In the genomic region with DNA sequence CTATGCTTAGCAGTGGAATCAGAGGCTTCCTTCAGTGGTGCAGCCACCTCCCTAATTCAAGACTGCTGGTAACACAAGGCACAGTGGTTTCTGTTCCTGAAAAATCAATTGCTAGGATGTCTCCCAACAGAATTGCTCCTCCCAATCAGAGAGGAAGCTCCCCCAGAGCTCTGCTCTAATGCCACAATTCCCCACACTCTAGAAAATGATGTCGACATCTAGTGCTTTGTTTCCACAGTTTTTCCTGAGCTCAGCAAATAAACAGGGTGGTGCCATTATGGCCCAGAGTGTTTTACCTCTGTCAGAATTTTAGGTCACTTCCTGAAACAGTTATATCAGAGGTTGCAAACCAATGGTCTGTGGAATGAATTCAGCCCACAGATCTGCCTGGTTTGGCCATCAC, we compare ENCODE assay signal across 17 cellular contexts. TPM values are rescaled to one million over a fixed set of nuclear protein-coding genes. Genes with fewer than 3 reads are reported as not detected.
DNase-seq lines count a peak whose midpoint lies in the region; ATAC-seq and TF ChIP-seq lines count a peak whose summit lies in the region.
"Had no signal": no experiment of that assay in that cellular context is flagged by ENCODE, and none has a peak within 500 bp of the region (broad histone marks: within the 10 kb centered on the region; RNA-seq: fewer than 3 reads in every experiment).

No MANE protein-coding gene starts in this region.

- no peak overlapping the region for H3K4me3 ChIP-seq in left ventricle myocardium inferior
- no peak overlapping the region for H3K4me3 ChIP-seq in brain microvascular endothelial cell (ENCODE audit: low read depth, low read length)
- H3K4me3 ChIP-seq: hepatocyte, Peyer's patch had no signal

- H3K9me3 ChIP-seq in left ventricle myocardium inferior (replicated peaks) = no peaks in the 10 kb centered on the region
- H3K9me3 ChIP-seq: BE2C, Peyer's patch had no signal

- ATAC-seq in GM18502 (IDR thresholded peaks at IDR 0.05; ENCODE audit: poor library complexity, unreplicated experiment) = peak; percentile 45
- ATAC-seq in omental fat pad (ENCODE audit: low FRiP score) = no peak
- ATAC-seq in HG03025 (IDR thresholded peaks at IDR 0.05; ENCODE audit: low FRiP score, unreplicated experiment) = no peak
- no peak for ATAC-seq in activated T-cell treated with anti-CD3 and anti-CD28 coated beads, Interleukin-2, amount 50 U/mL, for 4 hours
- ATAC-seq: stimulated activated memory B cell treated with anti-CD40 and anti-IgM and Interleukin-4, amounts not matched to agents 10 μg/mL and 1 μg/mL and 100 μg/mL, for 72 hours had no signal

- peaks cover 11% of the 10 kb centered on the region for H3K36me3 Mint-ChIP-seq in activated T-cell treated with anti-CD3 and anti-CD28 coated beads, Interleukin-2, amount 50 U/mL, for 4 hours (ENCODE audit: insufficient read depth)

- peak; percentile 25 for DNase-seq in NOMO-1 treated with dmso at 0.1 percent for 144 hours (lab: John Stamatoyannopoulos, UW; ENCODE audit: unreplicated experiment)
- DNase-seq in left ventricle myocardium inferior = no peak
- peak; percentile 26 for DNase-seq in pons (ENCODE audit: low spot score)
- DNase-seq in omental fat pad (ENCODE audit: low spot score) = no peak
- DNase-seq in brain microvascular endothelial cell = no peak
- no peak for DNase-seq in activated T-cell treated with anti-CD3 and anti-CD28 coated beads, Interleukin-2, amount 50 U/mL, for 4 hours
- DNase-seq: activated CD4-positive, CD25-positive, alpha-beta regulatory T cell; activated naive CD4-positive, alpha-beta T cell; NCI-H1694 treated with DMSO at 0.1 percent for 48 hours; NCI-H510A; Peyer's patch had no signal

- no peaks in the 10 kb centered on the region for H3K4me1 ChIP-seq in left ventricle myocardium inferior
- H3K4me1 ChIP-seq: BE2C, Peyer's patch had no signal

- no peaks in the 10 kb centered on the region for H3K27me3 Mint-ChIP-seq in activated T-cell treated with anti-CD3 and anti-CD28 coated beads, Interleukin-2, amount 50 U/mL, for 4 hours (ENCODE audit: low read depth)
- H3K27me3 Mint-ChIP-seq: stimulated activated memory B cell treated with anti-CD40 and anti-IgM and Interleukin-4, amounts not matched to agents 10 μg/mL and 1 μg/mL and 100 μg/mL, for 72 hours had no signal

- peaks cover 2% of the 10 kb centered on the region for H3K4me1 Mint-ChIP-seq in activated T-cell treated with anti-CD3 and anti-CD28 coated beads, Interleukin-2, amount 50 U/mL, for 4 hours (ENCODE audit: low read depth)
- H3K4me1 Mint-ChIP-seq: neural crest cell; stimulated activated memory B cell treated with anti-CD40 and anti-IgM and Interleukin-4, amounts not matched to agents 10 μg/mL and 1 μg/mL and 100 μg/mL, for 72 hours had no signal

- H3K27ac ChIP-seq in left ventricle myocardium inferior (replicated peaks) (peak overlapping the region; percentile 16), brain microvascular endothelial cell (no peak overlapping the region)
- H3K27ac ChIP-seq: hepatocyte, Peyer's patch had no signal

- no peaks in the 10 kb centered on the region for H3K9me3 Mint-ChIP-seq in activated T-cell treated with anti-CD3 and anti-CD28 coated beads, Interleukin-2, amount 50 U/mL, for 4 hours
- H3K9me3 Mint-ChIP-seq: neural crest cell; stimulated activated memory B cell treated with anti-CD40 and anti-IgM and Interleukin-4, amounts not matched to agents 10 μg/mL and 1 μg/mL and 100 μg/mL, for 72 hours had no signal

- intact Hi-C loops in left ventricle myocardium inferior (cut with micrococcal nuclease) = no loop called here

- H3K27me3 ChIP-seq in left ventricle myocardium inferior (ENCODE audit: low read depth) (no peaks in the 10 kb centered on the region), brain microvascular endothelial cell (replicated peaks) (no peaks in the 10 kb centered on the region)
- H3K27me3 ChIP-seq: BE2C, hepatocyte, Peyer's patch had no signal

- in situ Hi-C loops in brain microvascular endothelial cell (cut with HindIII; ENCODE audit: low pct_ligation_motif_present, low sequenced_read_pairs) = no loop called here

- H3K4me3 Mint-ChIP-seq in activated T-cell treated with anti-CD3 and anti-CD28 coated beads, Interleukin-2, amount 50 U/mL, for 4 hours = no peak overlapping the region
- H3K4me3 Mint-ChIP-seq: neural crest cell; stimulated activated memory B cell treated with anti-CD40 and anti-IgM and Interleukin-4, amounts not matched to agents 10 μg/mL and 1 μg/mL and 100 μg/mL, for 72 hours had no signal

- H3K36me3 ChIP-seq in left ventricle myocardium inferior = peaks cover 6% of the 10 kb centered on the region
- no peaks in the 10 kb centered on the region for H3K36me3 ChIP-seq in brain microvascular endothelial cell (replicated peaks)
- H3K36me3 ChIP-seq: BE2C had no signal

- no peak for TF ChIP-seq CTCF in left ventricle myocardium inferior (IDR thresholded peaks at IDR 0.05; ENCODE audit: borderline replicate concordance)
- TF ChIP-seq CTCF in omental fat pad (IDR thresholded peaks at IDR 0.05) = no peak
- no peak for TF ChIP-seq CTCF in brain microvascular endothelial cell (IDR thresholded peaks at IDR 0.05; ENCODE audit: low read depth, low read length, missing control alignments)

RNA-seq across cellular contexts. Expression of gene TAB3, which starts 24.7 kb away (rescaled TPM):
- total RNA-seq in left ventricle myocardium inferior (12.6 TPM), omental fat pad (10 to 100 TPM; 24.3 to 31.2 (median 27.9) TPM)
- 10 to 100 TPM; 18.1 to 22.0 (median 19.3) TPM for total RNA-seq in activated T-cell treated with anti-CD3 and anti-CD28 coated beads, Interleukin-2, amount 50 U/mL, for 4 hours

Comparison
In these comparisons a context has a peak if more than half of its experiments do, and no peak if none do; other contexts are left out.
1. DNase-seq: peak in NOMO-1 treated with dmso at 0.1 percent for 144 hours (single experiment) and pons (single experiment); none in left ventricle myocardium inferior (single experiment), omental fat pad (single experiment), brain microvascular endothelial cell (single experiment) and activated T-cell treated with anti-CD3 and anti-CD28 coated beads, Interleukin-2, amount 50 U/mL, for 4 hours (single experiment).